Comparison of ENCODE assay signal across 8 cellular contexts in genomic region chr1:233025156-233025555, GRCh38.
DNase-seq lines count a peak whose midpoint lies in the region; TF ChIP-seq lines count a peak whose summit lies in the region.

No MANE protein-coding gene starts in this region.

- H3K27ac Mint-ChIP-seq in activated naive CD4-positive, alpha-beta T cell treated with anti-CD3 and anti-CD28 coated beads for 36 hours, result no peak overlapping the region

- H3K27me3 ChIP-seq in mesendoderm (ENCODE audit: insufficient read depth, low read length, poor library complexity) (no peaks in the 10 kb centered on the region), tibial nerve (no peaks in the 10 kb centered on the region)

- H2BK5ac ChIP-seq in mesendoderm (ENCODE audit: low read length), result no peak overlapping the region

- H3K9ac ChIP-seq in mesendoderm (ENCODE audit: low read length), result no peak overlapping the region

- no peak overlapping the region for H2BK120ac ChIP-seq in mesendoderm (ENCODE audit: low read depth, low read length)

- no peaks in the 10 kb centered on the region for H3K4me1 Mint-ChIP-seq in activated naive CD4-positive, alpha-beta T cell treated with anti-CD3 and anti-CD28 coated beads for 36 hours (ENCODE audit: low read depth)

- no peak overlapping the region for H3K18ac ChIP-seq in mesendoderm (ENCODE audit: low read length)

- no peak overlapping the region for H3K23ac ChIP-seq in mesendoderm (ENCODE audit: low read length)

- no peaks in the 10 kb centered on the region for H3K79me2 ChIP-seq in mesendoderm (ENCODE audit: control insufficient read depth, insufficient read depth, low read length)

- H2AK5ac ChIP-seq in mesendoderm (ENCODE audit: low read length), result no peak overlapping the region

- intact Hi-C loops in activated naive CD4-positive, alpha-beta T cell treated with anti-CD3 and anti-CD28 coated beads for 36 hours (cut with micrococcal nuclease), result loop anchor here (1.0 kb wide), 1 partner anchor 390 kb away; no protein-coding TSS in a partner anchor

- H4K8ac ChIP-seq in mesendoderm (ENCODE audit: low read depth, low read length), result no peak overlapping the region

- no CpG with 5 or more reads among the region's 12 CpGs for WGBS in mesendoderm (ENCODE audit: extremely low coverage, insufficient coverage, low lambda C conversion rate)
- 68 to 74% methylated on average over 11 to 12 of the region's 12 CpGs for WGBS in tibial nerve, 2 donors

- H2BK15ac ChIP-seq in mesendoderm (replicated peaks; ENCODE audit: low read depth), result no peak overlapping the region

- DNase-seq in activated naive CD4-positive, alpha-beta T cell treated with anti-CD3 and anti-CD28 coated beads for 36 hours, result peak; percentile 32
- no peak for DNase-seq in activated naive CD4-positive, alpha-beta T cell (lab: John Stamatoyannopoulos, UW)
- DNase-seq in NCI-H526 (lab: John Stamatoyannopoulos, UW) (peak; percentile 79 to 81), cardiac fibroblast (ENCODE audit: low read depth in 2 of 2) (peak; percentile 31 to 36), mesendoderm (peak; percentile 90), tibial nerve (ENCODE audit: low spot score in 2 of 2) (no peak), KG1 (lab: John Stamatoyannopoulos, UW) (no peak)
- DNase-seq in activated T-cell treated with anti-CD3 and anti-CD28 coated beads, Interleukin-2, amount 50 U/mL, for 1 hour, result no peak

- CTCF ChIA-PET in activated naive CD4-positive, alpha-beta T cell treated with anti-CD3 and anti-CD28 coated beads for 36 hours (lab: Charles Lee), result interaction anchor here (1.2 kb wide), 2 partner anchors 11 to 21 kb away, joined by 3 read pairs; no protein-coding TSS in a partner anchor

- TF ChIP-seq CTCF in cardiac fibroblast (IDR thresholded peaks at IDR 0.05; ENCODE audit: low read depth, low read length), result peak; percentile 57
- peak in 2 of 5 experiments; percentile 12 to 21 for TF ChIP-seq CTCF in tibial nerve (IDR thresholded peaks at IDR 0.05)

- H3K4ac ChIP-seq in mesendoderm (ENCODE audit: low read depth, low read length), result no peak overlapping the region

- H3K36me3 ChIP-seq in mesendoderm (ENCODE audit: control insufficient read depth, insufficient read depth, low read length) (no peaks in the 10 kb centered on the region), tibial nerve (peaks cover 0 to 4% (median 0%) of the 10 kb centered on the region in 3 donors)

- H3K56ac ChIP-seq in mesendoderm (ENCODE audit: low read length), result no peak overlapping the region

- H3K79me1 ChIP-seq in mesendoderm (ENCODE audit: low read length), result no peaks in the 10 kb centered on the region

- TF ChIP-seq POLR2A in tibial nerve (IDR thresholded peaks at IDR 0.05), result no peak

- no peaks in the 10 kb centered on the region for H3K9me3 Mint-ChIP-seq in activated naive CD4-positive, alpha-beta T cell treated with anti-CD3 and anti-CD28 coated beads for 36 hours

- H3K36me3 Mint-ChIP-seq in activated naive CD4-positive, alpha-beta T cell treated with anti-CD3 and anti-CD28 coated beads for 36 hours (ENCODE audit: low read depth), result peaks cover 6% of the 10 kb centered on the region

- H4K5ac ChIP-seq in mesendoderm (ENCODE audit: low read length), result no peak overlapping the region

- H3K4me2 ChIP-seq in mesendoderm (ENCODE audit: low read length), result no peak overlapping the region

- H3K4me3 ChIP-seq in cardiac fibroblast (replicated peaks in 1 of 2; ENCODE audit: low read depth in 2 of 2, low read length in 2 of 2) (no peak overlapping the region), mesendoderm (ENCODE audit: low read length) (no peak overlapping the region), tibial nerve (no peak overlapping the region)

- TF ChIP-seq EP300 in tibial nerve (IDR thresholded peaks at IDR 0.05), result no peak

- H3K4me1 ChIP-seq in mesendoderm (ENCODE audit: control insufficient read depth, low read depth, low read length), result peaks cover 8% of the 10 kb centered on the region
- H3K4me1 ChIP-seq in tibial nerve, result peaks cover 0 to 17% (median 3%) of the 10 kb centered on the region in 4 donors

- H3K9me3 ChIP-seq in tibial nerve, result no peaks in the 10 kb centered on the region

- H3K27me3 Mint-ChIP-seq in activated naive CD4-positive, alpha-beta T cell treated with anti-CD3 and anti-CD28 coated beads for 36 hours (ENCODE audit: low read depth), result no peaks in the 10 kb centered on the region

- H3K27ac ChIP-seq in mesendoderm (ENCODE audit: low read depth, low read length), result no peak overlapping the region
- no peak overlapping the region for H3K27ac ChIP-seq in tibial nerve

- H3K4me3 Mint-ChIP-seq in activated naive CD4-positive, alpha-beta T cell treated with anti-CD3 and anti-CD28 coated beads for 36 hours, result no peak overlapping the region

Comparison
In these comparisons a context has a peak if more than half of its experiments do, and no peak if none do; other contexts are left out.
1. DNase-seq: peak in activated naive CD4-positive, alpha-beta T cell treated with anti-CD3 and anti-CD28 coated beads for 36 hours (single experiment), NCI-H526 (2 of 2), cardiac fibroblast (2 of 2) and mesendoderm (single experiment); none in activated naive CD4-positive, alpha-beta T cell (0 of 4), tibial nerve (0 of 2), KG1 (single experiment) and activated T-cell treated with anti-CD3 and anti-CD28 coated beads, Interleukin-2, amount 50 U/mL, for 1 hour (single experiment).